16 cellular contexts compared by ENCODE assay signal in the genomic region with DNA sequence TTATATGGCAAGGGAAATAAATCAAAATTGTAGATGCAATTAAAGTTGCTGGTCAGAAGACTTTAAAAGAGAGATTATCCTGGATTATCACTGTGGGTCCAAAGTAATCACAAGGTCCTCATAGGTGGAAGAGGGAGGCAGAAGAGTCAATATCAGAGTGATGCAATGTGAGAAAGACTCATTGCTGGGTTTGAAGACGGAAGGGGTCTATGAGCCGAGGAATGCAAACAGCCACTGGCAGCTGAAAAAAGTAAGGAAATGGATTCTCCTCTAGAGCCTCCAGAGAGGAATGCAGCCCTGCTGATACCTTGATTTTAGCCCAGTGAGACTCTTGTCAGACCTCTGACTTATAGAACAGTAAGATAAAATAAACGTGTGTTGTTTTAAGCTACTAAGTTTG.
"Had no signal": no experiment of that assay in that cellular context is flagged by ENCODE, and none has a peak within 500 bp of the region (broad histone marks: within the 10 kb centered on the region; RNA-seq: fewer than 3 reads in every experiment).

No MANE protein-coding gene starts in this region.

- DNase-seq: activated CD4-positive, alpha-beta T cell treated with anti-CD3 and anti-CD28 coated beads, Interleukin-2, amount 50 U/mL, for 1 hour; esophagus squamous epithelium; heart left ventricle; immature natural killer cell; left cardiac atrium; mammary epithelial cell; spleen; stimulated activated CD4-positive, alpha-beta T cell treated with anti-CD3 and anti-CD28 coated beads, Interleukin-1b, Interleukin-23, amount 100 ng/mL, for 48 hours; transverse colon had no signal

- H3K4me1 Mint-ChIP-seq: nephron had no signal

- H3K9me3 Mint-ChIP-seq: activated naive CD4-positive, alpha-beta T cell treated with anti-CD3 and anti-CD28 coated beads, Interleukin-2, amount 50 U/mL, for 24 hours; immature natural killer cell; nephron; stimulated activated memory B cell treated with anti-CD40 and anti-IgM and Interleukin-4, amounts not matched to agents 10 μg/mL and 1 μg/mL and 100 μg/mL, for 72 hours; T-helper 1 cell treated with Interleukin-12 subunit alpha and Interleukin-12 subunit beta and Interleukin-4 antibody, amounts not matched to agents 30 μg/mL and 1 μg/mL, for 36 hours had no signal

- FAIRE-seq: frontal cortex had no signal

- H3K27ac Mint-ChIP-seq: activated naive CD4-positive, alpha-beta T cell treated with anti-CD3 and anti-CD28 coated beads, Interleukin-2, amount 50 U/mL, for 24 hours; nephron; stimulated activated memory B cell treated with anti-CD40 and anti-IgM and Interleukin-4, amounts not matched to agents 10 μg/mL and 1 μg/mL and 100 μg/mL, for 72 hours; T-helper 1 cell treated with Interleukin-12 subunit alpha and Interleukin-12 subunit beta and Interleukin-4 antibody, amounts not matched to agents 30 μg/mL and 1 μg/mL, for 36 hours had no signal

- H3K27me3 ChIP-seq: esophagus squamous epithelium, heart left ventricle, spleen, transverse colon had no signal

- H3K9me3 ChIP-seq: esophagus squamous epithelium, heart left ventricle, spleen, transverse colon had no signal

- H3K4me3 Mint-ChIP-seq: activated naive CD4-positive, alpha-beta T cell treated with anti-CD3 and anti-CD28 coated beads, Interleukin-2, amount 50 U/mL, for 24 hours; immature natural killer cell; nephron; stimulated activated memory B cell treated with anti-CD40 and anti-IgM and Interleukin-4, amounts not matched to agents 10 μg/mL and 1 μg/mL and 100 μg/mL, for 72 hours; T-helper 1 cell treated with Interleukin-12 subunit alpha and Interleukin-12 subunit beta and Interleukin-4 antibody, amounts not matched to agents 30 μg/mL and 1 μg/mL, for 36 hours had no signal

- H3K36me3 ChIP-seq: esophagus squamous epithelium, heart left ventricle, spleen, transverse colon had no signal

- H3K27ac ChIP-seq: esophagus squamous epithelium, heart left ventricle, spleen had no signal

- H3K27me3 Mint-ChIP-seq: activated naive CD4-positive, alpha-beta T cell treated with anti-CD3 and anti-CD28 coated beads, Interleukin-2, amount 50 U/mL, for 24 hours; stimulated activated memory B cell treated with anti-CD40 and anti-IgM and Interleukin-4, amounts not matched to agents 10 μg/mL and 1 μg/mL and 100 μg/mL, for 72 hours had no signal

- H3K4me3 ChIP-seq: esophagus squamous epithelium, heart left ventricle, spleen, transverse colon had no signal

- ATAC-seq: heart left ventricle; left cardiac atrium; sciatic nerve; SK-N-SH treated with all-trans-retinoic acid at 6 μM for 48 hours; stimulated activated memory B cell treated with anti-CD40 and anti-IgM and Interleukin-4, amounts not matched to agents 10 μg/mL and 1 μg/mL and 100 μg/mL, for 72 hours had no signal
